Comparison of ENCODE assay signal across 8 cellular contexts in the genomic region with DNA sequence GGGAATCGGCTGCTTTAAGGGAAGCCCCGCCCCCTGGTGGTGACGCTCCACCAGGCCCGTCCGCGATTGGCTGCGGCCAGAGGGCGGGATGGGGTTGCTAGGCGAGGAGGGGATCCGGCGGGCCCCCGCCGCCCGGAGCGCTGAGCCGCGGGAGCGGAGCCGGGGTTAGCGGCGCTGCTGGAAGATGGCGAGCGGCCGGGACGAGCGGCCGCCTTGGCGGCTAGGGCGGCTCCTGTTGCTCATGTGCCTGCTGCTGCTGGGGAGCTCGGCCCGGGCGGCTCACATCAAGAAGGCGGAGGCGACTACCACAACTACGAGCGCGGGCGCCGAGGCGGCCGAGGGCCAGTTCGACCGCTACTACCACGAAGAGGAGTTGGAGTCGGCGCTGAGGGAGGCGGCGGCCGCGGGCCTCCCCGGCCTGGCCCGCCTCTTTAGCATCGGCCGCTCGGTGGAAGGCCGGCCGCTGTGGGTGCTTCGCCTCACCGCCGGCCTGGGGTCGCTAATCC. TPM values are rescaled to one million over a fixed set of nuclear protein-coding genes. Genes with fewer than 3 reads are reported as not detected.
DNase-seq lines count a peak whose midpoint lies in the region; ATAC-seq and TF ChIP-seq lines count a peak whose summit lies in the region.

A gene (plus strand): TSS at position 131 of the 506 bp plus-strand sequence. CDS start 54 bp downstream, at position 185.

- peaks cover 4 to 5% of the 10 kb centered on the region in 2 donors for H3K9me3 Mint-ChIP-seq in activated naive CD4-positive, alpha-beta T cell treated with anti-CD3 and anti-CD28 coated beads, Interleukin-2, amount 50 U/mL, for 72 hours

- peak; percentile 96 for DNase-seq in GM06990 (ENCODE audit: extremely low read depth, insufficient read length)
- DNase-seq in NCI-H1105 (lab: John Stamatoyannopoulos, UW): peak; percentile 87
- DNase-seq in SKM-1 (lab: John Stamatoyannopoulos, UW; ENCODE audit: unreplicated experiment): peak; percentile 92
- peak; percentile 97 to 99 for DNase-seq in activated naive CD4-positive, alpha-beta T cell treated with anti-CD3 and anti-CD28 coated beads, Interleukin-2, amount 50 U/mL, for 72 hours (ENCODE audit: low spot score in 2 of 2)
- peak; percentile 95 for DNase-seq in glomerular visceral epithelial cell (ENCODE audit: extremely low spot score)
- peak; percentile 96 for DNase-seq in omental fat pad (ENCODE audit: low spot score)

- no peaks in the 10 kb centered on the region for H3K36me3 ChIP-seq in GM06990 (ENCODE audit: control insufficient read depth, insufficient read depth, low read length)

- peaks cover 8 to 21% of the 10 kb centered on the region in 2 donors for H3K36me3 Mint-ChIP-seq in activated naive CD4-positive, alpha-beta T cell treated with anti-CD3 and anti-CD28 coated beads, Interleukin-2, amount 50 U/mL, for 72 hours

- peak within 1 kb of the TSS; percentile 75 for H3K4me3 ChIP-seq in GM06990 (replicated peaks; ENCODE audit: low read depth, low read length)

- peak within 1 kb of the TSS; percentile 92 for H3K27ac Mint-ChIP-seq in activated naive CD4-positive, alpha-beta T cell treated with anti-CD3 and anti-CD28 coated beads, Interleukin-2, amount 50 U/mL, for 72 hours

- TF ChIP-seq CTCF in GM06990 (IDR thresholded peaks at IDR 0.05; ENCODE audit: insufficient read depth, low read length, poor library complexity, severe bottlenecking) (no peak), omental fat pad (IDR thresholded peaks at IDR 0.05) (no peak)

- peak within 1 kb of the TSS; percentile 91 for H3K27ac ChIP-seq in temporal lobe (ENCODE audit: low read depth, low read length)

- ATAC-seq in HG02588 (IDR thresholded peaks at IDR 0.05; ENCODE audit: unreplicated experiment) (peak; percentile 88), omental fat pad (ENCODE audit: low FRiP score) (peak; percentile 99)
- peak; percentile 85 to 89 for ATAC-seq in activated naive CD4-positive, alpha-beta T cell treated with anti-CD3 and anti-CD28 coated beads, Interleukin-2, amount 50 U/mL, for 72 hours

- no peaks in the 10 kb centered on the region for H3K27me3 ChIP-seq in GM06990 (replicated peaks; ENCODE audit: control insufficient read depth, insufficient read depth, low read length)

RNA-seq across cellular contexts. Expression of the gene that starts here (rescaled TPM):
- 10 to 100 TPM; 37.7 to 66.1 TPM for total RNA-seq in activated naive CD4-positive, alpha-beta T cell treated with anti-CD3 and anti-CD28 coated beads, Interleukin-2, amount 50 U/mL, for 72 hours
- 100 to 1,000 TPM in 1 of 4 donors, 10 to 100 TPM in 3; 57.2 to 101 (median 82.2) TPM for total RNA-seq in omental fat pad
- 52.6 TPM for total RNA-seq in temporal lobe

Comparison
In these comparisons a context has a peak if more than half of its experiments do, and no peak if none do; other contexts are left out.
1. Peak in every context shown above with its lines: DNase-seq, ATAC-seq, H3K4me3 ChIP-seq and H3K27ac ChIP-seq.